ENCODE assay signal across 7 cellular contexts in genomic region chr2:232327089-232328037, GRCh38. TPM values are rescaled to one million over a fixed set of nuclear protein-coding genes. Genes with fewer than 3 reads are reported as not detected.
DNase-seq lines count a peak whose midpoint lies in the region; ATAC-seq and TF ChIP-seq lines count a peak whose summit lies in the region.

No MANE protein-coding gene starts in this region.

- CTCF ChIA-PET in PC-9 (lab: Charles Lee), result interaction anchor here (0.5 kb wide), 1 partner anchor 416 kb away, joined by 3 read pairs; no protein-coding TSS in a partner anchor

- intact Hi-C loops in PC-9 (cut with micrococcal nuclease; ENCODE audit: unreplicated experiment) (loop anchor here (1.0 to 10.0 kb wide), 4 partner anchors 110 to 421 kb away; partner anchors contain the start of genes CHRND and PRSS56), tibial artery (cut with DNase I; ENCODE audit: low total_unique reads) (loop anchor here (2.0 kb wide), 1 partner anchor 403 kb away; no protein-coding TSS in a partner anchor)
- intact Hi-C loops in activated T-helper 1 cell treated with anti-CD3 and anti-CD28 coated beads, Interleukin-12 subunit alpha, Interleukin-12 subunit beta, Interleukin-2, Interleukin-4 antibody, amounts not matched to agents 30 ng/mL and 10 ng/mL and 1 ng/mL, durations not matched to agents 14 hours and 24 hours and 36 hours (cut with micrococcal nuclease), result loop anchor here (1.0 to 2.0 kb wide), 7 partner anchors 35 to 475 kb away; partner anchors contain the start of genes DIS3L2 and NPPC

- peaks cover 4% of the 10 kb centered on the region; the same call in 1 of the 2 replicates for H3F3A ChIP-seq in PC-9 (ENCODE audit: insufficient read depth, low read depth)

- H3K4me1 ChIP-seq in PC-9 (replicated peaks; ENCODE audit: insufficient read depth) (no peaks in the 10 kb centered on the region), foreskin keratinocyte (no peaks in the 10 kb centered on the region), osteoblast (ENCODE audit: insufficient read depth, low read length) (no peaks in the 10 kb centered on the region), tibial artery (no peaks in the 10 kb centered on the region)

- peak; percentile 73 for ATAC-seq in foreskin keratinocyte

- H3K4me3 ChIP-seq in PC-9 (no peak overlapping the region), osteoblast (ENCODE audit: insufficient read depth, low read length) (no peak overlapping the region), tibial artery (no peak overlapping the region)

- H4K20me1 ChIP-seq in PC-9 (ENCODE audit: insufficient read depth), result peaks cover 14% of the 10 kb centered on the region; the same call in 1 of the 2 replicates
- peaks cover 29% of the 10 kb centered on the region for H4K20me1 ChIP-seq in osteoblast (ENCODE audit: insufficient read depth, low read length)

- H3K4me2 ChIP-seq in PC-9 (no peak overlapping the region), osteoblast (ENCODE audit: insufficient read depth, low read length) (no peak overlapping the region)

- H3K27me3 ChIP-seq in PC-9 (ENCODE audit: insufficient read depth, low read depth) (no peaks in the 10 kb centered on the region), foreskin keratinocyte (no peaks in the 10 kb centered on the region), osteoblast (ENCODE audit: insufficient read depth, low read length) (no peaks in the 10 kb centered on the region), tibial artery (no peaks in the 10 kb centered on the region)

- H3K79me2 ChIP-seq in PC-9 (ENCODE audit: low read depth) (no peaks in the 10 kb centered on the region), osteoblast (ENCODE audit: insufficient read depth, low read length) (no peaks in the 10 kb centered on the region)

- peak; percentile 64 for DNase-seq in ELR (ENCODE audit: low read depth)
- peak; percentile 58 for DNase-seq in HFFc6
- peak in 1 of 2 experiments; percentile 66 for DNase-seq in PC-9
- DNase-seq in activated T-helper 1 cell treated with anti-CD3 and anti-CD28 coated beads, Interleukin-12 subunit alpha, Interleukin-12 subunit beta, Interleukin-2, Interleukin-4 antibody, amounts not matched to agents 30 ng/mL and 10 ng/mL and 1 ng/mL, durations not matched to agents 14 hours and 24 hours and 36 hours (ENCODE audit: low spot score), result peak; percentile 75
- DNase-seq in foreskin keratinocyte, result peak in 1 of 2 donors; percentile 27
- peak; percentile 95 for DNase-seq in osteoblast (ENCODE audit: insufficient read length, low spot score, missing footprints)
- DNase-seq in tibial artery, result peak; percentile 48 to 69

- H3K4me1 Mint-ChIP-seq in HFFc6 (ENCODE audit: low read depth), result no peaks in the 10 kb centered on the region
- H3K4me1 Mint-ChIP-seq in activated T-helper 1 cell treated with anti-CD3 and anti-CD28 coated beads, Interleukin-12 subunit alpha, Interleukin-12 subunit beta, Interleukin-2, Interleukin-4 antibody, amounts not matched to agents 30 ng/mL and 10 ng/mL and 1 ng/mL, durations not matched to agents 14 hours and 24 hours and 36 hours (ENCODE audit: low read depth), result peaks cover 11% of the 10 kb centered on the region

- H3K36me3 ChIP-seq in PC-9 (ENCODE audit: low read depth) (no peaks in the 10 kb centered on the region), osteoblast (ENCODE audit: insufficient read depth, low read length) (no peaks in the 10 kb centered on the region), tibial artery (no peaks in the 10 kb centered on the region)

- TF ChIP-seq CTCF in HFFc6 (IDR thresholded peaks at IDR 0.05), result peak; percentile 92
- TF ChIP-seq CTCF in PC-9 (conservative IDR thresholded peaks at IDR 0.05), result peak; percentile 86
- TF ChIP-seq CTCF in foreskin keratinocyte (conservative IDR thresholded peaks at IDR 0.05), result peak; percentile 95
- peak; percentile 74 for TF ChIP-seq CTCF in osteoblast (IDR thresholded peaks at IDR 0.05; ENCODE audit: extremely low read depth, low read depth, low read length)
- peak; percentile 57 to 69 for TF ChIP-seq CTCF in tibial artery (IDR thresholded peaks at IDR 0.05)

- H3K27ac Mint-ChIP-seq in HFFc6, result no peak overlapping the region
- H3K27ac Mint-ChIP-seq in activated T-helper 1 cell treated with anti-CD3 and anti-CD28 coated beads, Interleukin-12 subunit alpha, Interleukin-12 subunit beta, Interleukin-2, Interleukin-4 antibody, amounts not matched to agents 30 ng/mL and 10 ng/mL and 1 ng/mL, durations not matched to agents 14 hours and 24 hours and 36 hours, result no peak overlapping the region

- H3K27me3 Mint-ChIP-seq in HFFc6 (ENCODE audit: insufficient read depth), result peaks cover 1% of the 10 kb centered on the region; the same call in 1 of the 2 replicates
- no peaks in the 10 kb centered on the region for H3K27me3 Mint-ChIP-seq in activated T-helper 1 cell treated with anti-CD3 and anti-CD28 coated beads, Interleukin-12 subunit alpha, Interleukin-12 subunit beta, Interleukin-2, Interleukin-4 antibody, amounts not matched to agents 30 ng/mL and 10 ng/mL and 1 ng/mL, durations not matched to agents 14 hours and 24 hours and 36 hours (ENCODE audit: insufficient read depth)

- no peaks in the 10 kb centered on the region for H3K36me3 Mint-ChIP-seq in HFFc6 (ENCODE audit: low read depth)
- no peaks in the 10 kb centered on the region for H3K36me3 Mint-ChIP-seq in activated T-helper 1 cell treated with anti-CD3 and anti-CD28 coated beads, Interleukin-12 subunit alpha, Interleukin-12 subunit beta, Interleukin-2, Interleukin-4 antibody, amounts not matched to agents 30 ng/mL and 10 ng/mL and 1 ng/mL, durations not matched to agents 14 hours and 24 hours and 36 hours (ENCODE audit: low read depth)

- H3K9me3 ChIP-seq in PC-9 (ENCODE audit: insufficient read depth, low read depth) (no peaks in the 10 kb centered on the region), osteoblast (ENCODE audit: low read depth, low read length) (no peaks in the 10 kb centered on the region), tibial artery (no peaks in the 10 kb centered on the region)

- no peak overlapping the region for H3K27ac ChIP-seq in PC-9
- no peak overlapping the region for H3K27ac ChIP-seq in foreskin keratinocyte
- H3K27ac ChIP-seq in osteoblast (ENCODE audit: low read depth, low read length), result no peak overlapping the region
- H3K27ac ChIP-seq in tibial artery, result no peak overlapping the region

- H2AFZ ChIP-seq in PC-9 (no peak overlapping the region), osteoblast (ENCODE audit: low read length) (no peak overlapping the region)

- no peaks in the 10 kb centered on the region for H3K9me3 Mint-ChIP-seq in HFFc6
- no peaks in the 10 kb centered on the region for H3K9me3 Mint-ChIP-seq in activated T-helper 1 cell treated with anti-CD3 and anti-CD28 coated beads, Interleukin-12 subunit alpha, Interleukin-12 subunit beta, Interleukin-2, Interleukin-4 antibody, amounts not matched to agents 30 ng/mL and 10 ng/mL and 1 ng/mL, durations not matched to agents 14 hours and 24 hours and 36 hours

- no TSS peak for BruUV-seq in PC-9 (replicated peaks; lab: Mats Ljungman, UMichigan)

- POLR2A ChIA-PET in PC-9 (lab: Charles Lee; ENCODE audit: unreplicated experiment), result interaction anchor here (0.6 kb wide), 1 partner anchor 715 kb away, joined by 3 read pairs; no protein-coding TSS in a partner anchor

- no peak overlapping the region for H3K4me3 Mint-ChIP-seq in HFFc6
- H3K4me3 Mint-ChIP-seq in activated T-helper 1 cell treated with anti-CD3 and anti-CD28 coated beads, Interleukin-12 subunit alpha, Interleukin-12 subunit beta, Interleukin-2, Interleukin-4 antibody, amounts not matched to agents 30 ng/mL and 10 ng/mL and 1 ng/mL, durations not matched to agents 14 hours and 24 hours and 36 hours, result no peak overlapping the region

- no peaks in the 10 kb centered on the region for H3K9me2 ChIP-seq in PC-9 (ENCODE audit: insufficient read depth)

RNA-seq across cellular contexts. Expression of gene ALPP, which starts 51.2 kb away (rescaled TPM):
- total RNA-seq in HFFc6 (2021; fragmentation: NEBNext Ultra II Directional; extraction: Animal tissue kit (Norgen Biotek cat#: 25700)), result not detected
- total RNA-seq in PC-9 (2021), result 47.5 and 57.8 TPM in 2 replicates
- not detected in 2 replicates for total RNA-seq in activated T-helper 1 cell treated with anti-CD3 and anti-CD28 coated beads, Interleukin-12 subunit alpha, Interleukin-12 subunit beta, Interleukin-2, Interleukin-4 antibody, amounts not matched to agents 30 ng/mL and 10 ng/mL and 1 ng/mL, durations not matched to agents 14 hours and 24 hours and 36 hours
- total RNA-seq in foreskin keratinocyte, result not detected in 2 replicates
- polyA plus RNA-seq in foreskin keratinocyte, result not detected in 2 replicates
- not detected in 2 replicates for total RNA-seq in osteoblast

Comparison
In these comparisons a context has a peak if more than half of its experiments do, and no peak if none do; other contexts are left out.
1. RNA of gene ALPP, which starts 51.2 kb away (total RNA-seq): 47.5 to 57.8 TPM in PC-9; not detected in foreskin keratinocyte, not detected in HFFc6, not detected in activated T-helper 1 cell treated with anti-CD3 and anti-CD28 coated beads, Interleukin-12 subunit alpha, Interleukin-12 subunit beta, Interleukin-2, Interleukin-4 antibody, amounts not matched to agents 30 ng/mL and 10 ng/mL and 1 ng/mL, durations not matched to agents 14 hours and 24 hours and 36 hours and not detected in osteoblast; every median in the first group is over 10 times any median in the second.
2. Peak in every context shown above with its lines, with median percentiles within 50 percentile points of each other: CTCF ChIP-seq.